Comparison of ENCODE assay signal across 9 cellular contexts in the genomic region with DNA sequence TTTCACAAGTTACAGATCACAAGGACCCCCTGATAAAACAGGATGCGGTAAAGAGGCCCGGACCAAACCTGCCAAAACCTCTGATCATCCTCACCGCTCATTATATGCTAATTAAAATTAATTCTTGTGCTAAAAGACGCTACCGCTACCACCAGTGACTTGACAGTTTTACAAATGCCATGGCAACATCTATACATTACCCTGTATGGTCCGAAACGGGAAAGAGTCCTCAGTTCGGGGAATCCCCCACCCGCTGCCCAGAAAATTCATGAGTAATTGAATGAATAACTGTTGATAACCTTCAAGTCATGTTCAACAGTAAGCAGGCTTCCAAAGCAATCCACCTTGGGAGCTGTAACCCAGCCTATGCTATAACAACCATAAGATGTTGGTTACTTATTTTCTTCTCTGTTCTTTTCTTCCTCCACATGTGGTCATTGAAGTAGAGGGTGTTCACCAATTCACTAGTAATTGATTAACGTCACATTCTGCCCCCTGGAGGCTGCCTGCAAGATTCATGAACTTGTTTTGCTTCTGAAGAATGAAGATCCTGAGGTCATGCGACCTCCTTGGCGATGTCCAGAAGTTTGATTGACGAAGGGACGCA. TPM values are rescaled to one million over a fixed set of nuclear protein-coding genes. Genes with fewer than 3 reads are reported as not detected.
DNase-seq lines count a peak whose midpoint lies in the region; ATAC-seq, FAIRE-seq and TF ChIP-seq lines count a peak whose summit lies in the region.
"Had no signal": no experiment of that assay in that cellular context is flagged by ENCODE, and none has a peak within 500 bp of the region (broad histone marks: within the 10 kb centered on the region; RNA-seq: fewer than 3 reads in every experiment).

No MANE protein-coding gene starts in this region.

- ATAC-seq in left lung, result peak; percentile 68

- DNase-seq in NCI-H1436 (lab: John Stamatoyannopoulos, UW) (peak; percentile 30), NCI-H1436 treated with DMSO at 0.1 percent for 48 hours (lab: John Stamatoyannopoulos, UW) (no peak), HTR-8/SVneo (ENCODE audit: insufficient read length, low spot score) (peak; percentile 39), T-helper 9 cell (peak; percentile 57), astrocyte of the cerebellum (ENCODE audit: low read depth) (peak; percentile 26), left lung (no peak), DMS79 (lab: John Stamatoyannopoulos, UW) (no peak)
- peak; percentile 62 for DNase-seq in stimulated activated CD8-positive, alpha-beta memory T cell treated with anti-CD3 and anti-CD28 coated beads, Interleukin-4, amount 100 ng/mL, for 24 hours (ENCODE audit: low read depth)

- intact Hi-C loops in left lung (cut with DNase I), result no loop called here

- H3K36me3 ChIP-seq in left lung, result no peaks in the 10 kb centered on the region
- H3K36me3 ChIP-seq: BLaER1 treated with 17β-estradiol and CSF1 and Interleukin-3, amounts not matched to agents 10 nM and 100 nM had no signal

- no peak overlapping the region for H3K27ac ChIP-seq in left lung
- H3K27ac ChIP-seq: BLaER1 treated with 17β-estradiol and CSF1 and Interleukin-3, amounts not matched to agents 10 nM and 100 nM had no signal

- no peaks in the 10 kb centered on the region for H3K4me1 ChIP-seq in left lung

- no peak overlapping the region for H3K4me3 ChIP-seq in astrocyte of the cerebellum (ENCODE audit: low read depth, low read length)
- H3K4me3 ChIP-seq in left lung, result no peak overlapping the region
- H3K4me3 ChIP-seq: BLaER1 treated with 17β-estradiol and CSF1 and Interleukin-3, amounts not matched to agents 10 nM and 100 nM had no signal

- TF ChIP-seq CTCF in astrocyte of the cerebellum (IDR thresholded peaks at IDR 0.05; ENCODE audit: low read depth, low read length, missing control alignments) (peak; percentile 57), left lung (IDR thresholded peaks at IDR 0.05) (peak in 1 of 2 donors; percentile 29)

- in situ Hi-C loops in astrocyte of the cerebellum (cut with HindIII; ENCODE audit: low sequenced_read_pairs), result no loop called here

- H3K27me3 ChIP-seq in left lung, result peaks cover 7 to 50% of the 10 kb centered on the region in 2 donors
- H3K27me3 ChIP-seq: BLaER1 treated with 17β-estradiol and CSF1 and Interleukin-3, amounts not matched to agents 10 nM and 100 nM had no signal

- H3K9me3 ChIP-seq in left lung, result no peaks in the 10 kb centered on the region
- H3K9me3 ChIP-seq: BLaER1 treated with 17β-estradiol and CSF1 and Interleukin-3, amounts not matched to agents 10 nM and 100 nM had no signal

- peak; percentile 82 for FAIRE-seq in HTR-8/SVneo (lab: Jason Lieb, UNC)

RNA-seq across cellular contexts. Expression of a gene that starts 20.6 kb away (rescaled TPM):
- 1 to 10 TPM in 1 of 2 donors, under 1 TPM in 1; 0.94 to 1.3 TPM for total RNA-seq in left lung

RNA-seq across cellular contexts. Expression of a gene that starts 34.8 kb away (rescaled TPM):
- 10 to 100 TPM; 17.1 to 17.7 TPM for total RNA-seq in left lung

RNA-seq across cellular contexts. Expression of a gene that starts 40.6 kb away (rescaled TPM):
- 10 to 100 TPM in 1 of 2 donors, 1 to 10 TPM in 1; 8.2 to 15.7 TPM for total RNA-seq in left lung

Comparison
In these comparisons a context has a peak if more than half of its experiments do, and no peak if none do; other contexts are left out.
1. DNase-seq: peak in NCI-H1436 (single experiment), HTR-8/SVneo (single experiment), T-helper 9 cell (single experiment), astrocyte of the cerebellum (single experiment) and stimulated activated CD8-positive, alpha-beta memory T cell treated with anti-CD3 and anti-CD28 coated beads, Interleukin-4, amount 100 ng/mL, for 24 hours (single experiment); none in NCI-H1436 treated with DMSO at 0.1 percent for 48 hours (single experiment), left lung (0 of 2) and DMS79 (single experiment).